In genomic region chr16:2224183-2224486, GRCh38 we compare ENCODE assay signal across 8 cellular contexts. TPM values are rescaled to one million over a fixed set of nuclear protein-coding genes. Genes with fewer than 3 reads are reported as not detected.
DNase-seq lines count a peak whose midpoint lies in the region; ATAC-seq lines count a peak whose summit lies in the region.

No MANE protein-coding gene starts in this region.

- H3K36me3 Mint-ChIP-seq in naive B cell = no peaks in the 10 kb centered on the region

- H3K4me1 ChIP-seq in duodenal mucosa (ENCODE audit: control insufficient read depth in 1 of 2, insufficient read depth in 2 of 2, low read length in 2 of 2) = peaks cover 14 to 18% of the 10 kb centered on the region in 2 donors

- H3K27me3 Mint-ChIP-seq in naive B cell = no peaks in the 10 kb centered on the region

- H3K9me3 ChIP-seq in MG63 (no peaks in the 10 kb centered on the region), duodenal mucosa (ENCODE audit: control insufficient read depth in 1 of 2, low read length in 2 of 2) (no peaks in the 10 kb centered on the region)

- H3K4me1 Mint-ChIP-seq in naive B cell = peaks cover 0 to 21% (median 21%) of the 10 kb centered on the region in 3 donors

- peak overlapping the region in 4 of 6 donors; percentile 28 to 78 (median 62) for H3K27ac Mint-ChIP-seq in naive B cell

- H3K9ac ChIP-seq in duodenal mucosa (ENCODE audit: low read depth in 1 of 2, low read length in 2 of 2) = peak overlapping the region; percentile 76 to 87

- H3K9me3 Mint-ChIP-seq in naive B cell = no peaks in the 10 kb centered on the region

- H3K27ac ChIP-seq in duodenal mucosa (ENCODE audit: low read depth, low read length) = peak overlapping the region; percentile 85

- DNase-seq in NOMO-1 treated with dmso at 0.1 percent for 144 hours (lab: John Stamatoyannopoulos, UW; ENCODE audit: unreplicated experiment) (peak; percentile 42), NOMO-1 (lab: John Stamatoyannopoulos, UW; ENCODE audit: unreplicated experiment in 2 of 2) (no peak), MG63 (no peak), naive B cell (no peak), iPS-NIHi7 (ENCODE audit: extremely low spot score) (no peak)
- no peak for DNase-seq in effector CD8-positive, alpha-beta T cell (lab: John Stamatoyannopoulos, UW)
- no peak for DNase-seq in stimulated activated CD4-positive, alpha-beta T cell treated with anti-CD3 and anti-CD28 coated beads, Interleukin-2, amount 100 ng/mL, for 24 hours

- H3K4me3 ChIP-seq in MG63 = peak overlapping the region; percentile 89
- H3K4me3 ChIP-seq in duodenal mucosa (ENCODE audit: low read depth in 1 of 2, low read length in 2 of 2) = peak overlapping the region; percentile 73 to 86

- no peak for ATAC-seq in naive B cell (ENCODE audit: low read depth in 2 of 2)

- H3K27me3 ChIP-seq in MG63 (no peaks in the 10 kb centered on the region), duodenal mucosa (ENCODE audit: control insufficient read depth in 1 of 2, insufficient read depth in 2 of 2, low read length in 2 of 2) (no peaks in the 10 kb centered on the region)

- H3K36me3 ChIP-seq in MG63 (peaks cover 29% of the 10 kb centered on the region), duodenal mucosa (ENCODE audit: control insufficient read depth in 1 of 2, insufficient read depth in 2 of 2, low read length in 2 of 2) (peaks cover 5 to 9% of the 10 kb centered on the region in 2 donors)

- H3K4me3 Mint-ChIP-seq in naive B cell = peak overlapping the region; percentile 70 to 92 (median 84)

RNA-seq across cellular contexts. Expression of gene E4F1, which starts 0.7 kb away (rescaled TPM):
- 43.2 and 56.5 TPM in 2 replicates for total RNA-seq in MG63 (2014; rRNA removed; shearing (Covaris generic); ENCODE audit: low replicate concordance)
- polyA plus RNA-seq in naive B cell (ENCODE audit: low read depth in 6 of 6) = 10 to 100 TPM in 2 of 6 donors, 1 to 10 TPM in 4; 6.4 to 16.1 (median 8.9) TPM

RNA-seq across cellular contexts. Expression of gene PGP, which starts 9.5 kb away (rescaled TPM):
- total RNA-seq in MG63 (2014; rRNA removed; shearing (Covaris generic); ENCODE audit: low replicate concordance) = 31.7 and 43.8 TPM in 2 replicates
- polyA plus RNA-seq in naive B cell (ENCODE audit: low read depth in 6 of 6) = 10 to 100 TPM in 2 of 6 donors, 1 to 10 TPM in 4; 5.7 to 11.0 (median 9.5) TPM

RNA-seq across cellular contexts. Expression of gene DNASE1L2, which starts 12.1 kb away (rescaled TPM):
- total RNA-seq in MG63 (2014; rRNA removed; shearing (Covaris generic); ENCODE audit: low replicate concordance) = 0.39 and 2.0 TPM in 2 replicates
- polyA plus RNA-seq in naive B cell (ENCODE audit: low read depth in 6 of 6) = under 1 TPM in 1 of 6 donors, not detected in 5; 0.30 TPM

RNA-seq across cellular contexts. Expression of gene BRICD5, which starts 13.5 kb away (rescaled TPM):
- 0.39 and 1.3 TPM in 2 replicates for total RNA-seq in MG63 (2014; rRNA removed; shearing (Covaris generic); ENCODE audit: low replicate concordance)
- polyA plus RNA-seq in naive B cell (ENCODE audit: low read depth in 6 of 6) = under 1 TPM in 2 of 6 donors, not detected in 4; 0.48 to 0.49 TPM

RNA-seq across cellular contexts. Expression of gene MLST8, which starts 18.9 kb away (rescaled TPM):
- 29.0 and 42.6 TPM in 2 replicates for total RNA-seq in MG63 (2014; rRNA removed; shearing (Covaris generic); ENCODE audit: low replicate concordance)
- polyA plus RNA-seq in naive B cell (ENCODE audit: low read depth in 6 of 6) = 10 to 100 TPM; 28.1 to 43.1 (median 33.4) TPM
